ENCODE assay signal across 1 cellular context in the genomic region with DNA sequence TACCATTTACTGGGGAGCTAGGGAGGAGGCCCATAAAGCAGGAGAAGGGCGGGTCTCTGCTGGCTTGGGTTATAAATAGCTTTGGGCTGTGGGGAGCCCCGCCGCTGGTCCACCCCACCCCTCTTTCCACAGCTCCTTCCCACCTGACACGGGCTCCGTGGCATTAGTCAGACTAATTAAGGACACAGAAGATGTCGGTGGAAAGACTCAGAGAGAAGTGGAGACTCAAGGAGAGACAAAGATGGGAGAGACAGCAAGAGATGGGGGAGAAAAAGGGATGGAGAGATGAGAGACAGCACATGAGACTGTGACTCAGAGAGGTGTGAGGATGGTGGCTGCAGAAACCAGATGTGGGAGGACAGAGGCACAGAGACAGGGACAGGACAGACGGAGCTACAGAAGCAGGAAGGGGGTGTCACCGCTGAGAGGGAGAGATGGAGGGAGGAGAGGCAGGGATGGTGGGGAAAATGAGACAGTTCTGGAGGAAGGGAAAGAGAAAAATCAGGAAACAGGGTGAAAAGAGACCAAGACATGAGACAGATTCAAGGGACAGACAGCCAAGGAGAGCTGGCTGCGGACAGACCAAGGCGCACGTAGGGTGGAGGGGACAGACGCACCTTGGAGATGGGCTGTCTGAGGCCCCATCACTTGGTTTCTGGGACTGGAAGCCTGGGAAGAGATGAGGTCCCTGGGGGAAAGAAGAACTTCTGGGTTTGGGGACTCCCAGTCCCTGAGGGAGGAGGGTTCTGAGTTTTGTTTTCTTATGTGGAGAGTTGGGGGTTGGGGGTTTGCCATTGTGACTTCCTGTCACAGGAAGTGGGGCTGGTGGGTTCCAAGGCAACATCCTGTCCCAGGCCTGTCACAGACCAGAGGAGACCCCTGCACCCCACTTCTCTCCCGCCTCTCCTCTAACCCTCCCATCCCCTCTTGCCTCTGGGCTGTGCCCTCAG.
TF ChIP-seq lines count a peak whose summit lies in the region.

No MANE protein-coding gene starts in this region.

TF ChIP-seq in GM12878, 131 proteins besides CTCF, POLR2A, EP300 and RAD21 (continues in another document):
- TF ChIP-seq, protein P1, sequence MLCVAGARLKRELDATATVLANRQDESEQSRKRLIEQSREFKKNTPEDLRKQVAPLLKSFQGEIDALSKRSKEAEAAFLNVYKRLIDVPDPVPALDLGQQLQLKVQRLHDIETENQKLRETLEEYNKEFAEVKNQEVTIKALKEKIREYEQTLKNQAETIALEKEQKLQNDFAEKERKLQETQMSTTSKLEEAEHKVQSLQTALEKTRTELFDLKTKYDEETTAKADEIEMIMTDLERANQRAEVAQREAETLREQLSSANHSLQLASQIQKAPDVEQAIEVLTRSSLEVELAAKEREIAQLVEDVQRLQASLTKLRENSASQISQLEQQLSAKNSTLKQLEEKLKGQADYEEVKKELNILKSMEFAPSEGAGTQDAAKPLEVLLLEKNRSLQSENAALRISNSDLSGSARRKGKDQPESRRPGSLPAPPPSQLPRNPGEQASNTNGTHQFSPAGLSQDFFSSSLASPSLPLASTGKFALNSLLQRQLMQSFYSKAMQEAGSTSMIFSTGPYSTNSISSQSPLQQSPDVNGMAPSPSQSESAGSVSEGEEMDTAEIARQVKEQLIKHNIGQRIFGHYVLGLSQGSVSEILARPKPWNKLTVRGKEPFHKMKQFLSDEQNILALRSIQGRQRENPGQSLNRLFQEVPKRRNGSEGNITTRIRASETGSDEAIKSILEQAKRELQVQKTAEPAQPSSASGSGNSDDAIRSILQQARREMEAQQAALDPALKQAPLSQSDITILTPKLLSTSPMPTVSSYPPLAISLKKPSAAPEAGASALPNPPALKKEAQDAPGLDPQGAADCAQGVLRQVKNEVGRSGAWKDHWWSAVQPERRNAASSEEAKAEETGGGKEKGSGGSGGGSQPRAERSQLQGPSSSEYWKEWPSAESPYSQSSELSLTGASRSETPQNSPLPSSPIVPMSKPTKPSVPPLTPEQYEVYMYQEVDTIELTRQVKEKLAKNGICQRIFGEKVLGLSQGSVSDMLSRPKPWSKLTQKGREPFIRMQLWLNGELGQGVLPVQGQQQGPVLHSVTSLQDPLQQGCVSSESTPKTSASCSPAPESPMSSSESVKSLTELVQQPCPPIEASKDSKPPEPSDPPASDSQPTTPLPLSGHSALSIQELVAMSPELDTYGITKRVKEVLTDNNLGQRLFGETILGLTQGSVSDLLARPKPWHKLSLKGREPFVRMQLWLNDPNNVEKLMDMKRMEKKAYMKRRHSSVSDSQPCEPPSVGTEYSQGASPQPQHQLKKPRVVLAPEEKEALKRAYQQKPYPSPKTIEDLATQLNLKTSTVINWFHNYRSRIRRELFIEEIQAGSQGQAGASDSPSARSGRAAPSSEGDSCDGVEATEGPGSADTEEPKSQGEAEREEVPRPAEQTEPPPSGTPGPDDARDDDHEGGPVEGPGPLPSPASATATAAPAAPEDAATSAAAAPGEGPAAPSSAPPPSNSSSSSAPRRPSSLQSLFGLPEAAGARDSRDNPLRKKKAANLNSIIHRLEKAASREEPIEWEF (IDR thresholded peaks at IDR 0.05; ENCODE audit: insufficient replicate concordance, low read depth, low read length) = peak; percentile 88
- TF ChIP-seq LARP7 (IDR thresholded peaks at IDR 0.05) (no peak), PAX5 (IDR thresholded peaks at IDR 0.05; ENCODE audit: borderline replicate concordance, low read depth, low read length) (peak; percentile 64; the same call in 1 of the 2 replicates), SUZ12 (IDR thresholded peaks at IDR 0.05; ENCODE audit: unreplicated experiment) (no peak), MXI1 (IDR thresholded peaks at IDR 0.05; ENCODE audit: low read depth, low read length) (peak; percentile 49; the same call in 1 of the 2 replicates), JUND (IDR thresholded peaks at IDR 0.05; ENCODE audit: low read depth, low read length) (no peak), RFX5 (IDR thresholded peaks at IDR 0.05; ENCODE audit: low read depth, low read length) (no peak), GABPA (IDR thresholded peaks at IDR 0.05; ENCODE audit: low read depth) (peak; percentile 75; the same call in 1 of the 2 replicates), BACH1 (IDR thresholded peaks at IDR 0.05; ENCODE audit: borderline replicate concordance) (no peak; the same call in 1 of the 2 replicates), CBX3 (IDR thresholded peaks at IDR 0.05; ENCODE audit: borderline replicate concordance, low read depth) (no peak), ZNF622 (IDR thresholded peaks at IDR 0.05) (no peak), MTA2 (IDR thresholded peaks at IDR 0.05; ENCODE audit: low read depth) (peak; percentile 50; the same call in 1 of the 2 replicates), PML (IDR thresholded peaks at IDR 0.05; ENCODE audit: low read length) (no peak), CBX5 (IDR thresholded peaks at IDR 0.05; ENCODE audit: low read depth) (no peak), ATF7 (IDR thresholded peaks at IDR 0.05; ENCODE audit: low read depth) (peak; percentile 69), IKZF2 (IDR thresholded peaks at IDR 0.05) (peak; percentile 67 to 73), ZNF274 (IDR thresholded peaks at IDR 0.05; ENCODE audit: insufficient read depth, insufficient read length) (no peak), BCL11A (IDR thresholded peaks at IDR 0.05; ENCODE audit: low read depth, low read length) (peak; percentile 34; the same call in 1 of the 2 replicates), MEF2B (IDR thresholded peaks at IDR 0.05; ENCODE audit: partially characterized antibody, poor library complexity, severe bottlenecking) (peak; percentile 98), FOXM1 (IDR thresholded peaks at IDR 0.05; ENCODE audit: low read depth, low read length) (0 out of 2 replicates have a peak, but pooled peaks have one; percentile 46), RBBP5 (conservative IDR thresholded peaks at IDR 0.05) (no peak)
- TF ChIP-seq, protein P2, sequence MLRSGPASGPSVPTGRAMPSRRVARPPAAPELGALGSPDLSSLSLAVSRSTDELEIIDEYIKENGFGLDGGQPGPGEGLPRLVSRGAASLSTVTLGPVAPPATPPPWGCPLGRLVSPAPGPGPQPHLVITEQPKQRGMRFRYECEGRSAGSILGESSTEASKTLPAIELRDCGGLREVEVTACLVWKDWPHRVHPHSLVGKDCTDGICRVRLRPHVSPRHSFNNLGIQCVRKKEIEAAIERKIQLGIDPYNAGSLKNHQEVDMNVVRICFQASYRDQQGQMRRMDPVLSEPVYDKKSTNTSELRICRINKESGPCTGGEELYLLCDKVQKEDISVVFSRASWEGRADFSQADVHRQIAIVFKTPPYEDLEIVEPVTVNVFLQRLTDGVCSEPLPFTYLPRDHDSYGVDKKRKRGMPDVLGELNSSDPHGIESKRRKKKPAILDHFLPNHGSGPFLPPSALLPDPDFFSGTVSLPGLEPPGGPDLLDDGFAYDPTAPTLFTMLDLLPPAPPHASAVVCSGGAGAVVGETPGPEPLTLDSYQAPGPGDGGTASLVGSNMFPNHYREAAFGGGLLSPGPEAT (IDR thresholded peaks at IDR 0.05; ENCODE audit: low read depth) = peak; percentile 80
- TF ChIP-seq, protein P3, sequence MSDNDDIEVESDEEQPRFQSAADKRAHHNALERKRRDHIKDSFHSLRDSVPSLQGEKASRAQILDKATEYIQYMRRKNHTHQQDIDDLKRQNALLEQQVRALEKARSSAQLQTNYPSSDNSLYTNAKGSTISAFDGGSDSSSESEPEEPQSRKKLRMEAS (IDR thresholded peaks at IDR 0.05; ENCODE audit: low read depth, low read length) = no peak
- TF ChIP-seq, protein P4, sequence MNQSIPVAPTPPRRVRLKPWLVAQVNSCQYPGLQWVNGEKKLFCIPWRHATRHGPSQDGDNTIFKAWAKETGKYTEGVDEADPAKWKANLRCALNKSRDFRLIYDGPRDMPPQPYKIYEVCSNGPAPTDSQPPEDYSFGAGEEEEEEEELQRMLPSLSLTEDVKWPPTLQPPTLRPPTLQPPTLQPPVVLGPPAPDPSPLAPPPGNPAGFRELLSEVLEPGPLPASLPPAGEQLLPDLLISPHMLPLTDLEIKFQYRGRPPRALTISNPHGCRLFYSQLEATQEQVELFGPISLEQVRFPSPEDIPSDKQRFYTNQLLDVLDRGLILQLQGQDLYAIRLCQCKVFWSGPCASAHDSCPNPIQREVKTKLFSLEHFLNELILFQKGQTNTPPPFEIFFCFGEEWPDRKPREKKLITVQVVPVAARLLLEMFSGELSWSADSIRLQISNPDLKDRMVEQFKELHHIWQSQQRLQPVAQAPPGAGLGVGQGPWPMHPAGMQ (IDR thresholded peaks at IDR 0.05; ENCODE audit: borderline replicate concordance) = no peak
- TF ChIP-seq, protein P5, sequence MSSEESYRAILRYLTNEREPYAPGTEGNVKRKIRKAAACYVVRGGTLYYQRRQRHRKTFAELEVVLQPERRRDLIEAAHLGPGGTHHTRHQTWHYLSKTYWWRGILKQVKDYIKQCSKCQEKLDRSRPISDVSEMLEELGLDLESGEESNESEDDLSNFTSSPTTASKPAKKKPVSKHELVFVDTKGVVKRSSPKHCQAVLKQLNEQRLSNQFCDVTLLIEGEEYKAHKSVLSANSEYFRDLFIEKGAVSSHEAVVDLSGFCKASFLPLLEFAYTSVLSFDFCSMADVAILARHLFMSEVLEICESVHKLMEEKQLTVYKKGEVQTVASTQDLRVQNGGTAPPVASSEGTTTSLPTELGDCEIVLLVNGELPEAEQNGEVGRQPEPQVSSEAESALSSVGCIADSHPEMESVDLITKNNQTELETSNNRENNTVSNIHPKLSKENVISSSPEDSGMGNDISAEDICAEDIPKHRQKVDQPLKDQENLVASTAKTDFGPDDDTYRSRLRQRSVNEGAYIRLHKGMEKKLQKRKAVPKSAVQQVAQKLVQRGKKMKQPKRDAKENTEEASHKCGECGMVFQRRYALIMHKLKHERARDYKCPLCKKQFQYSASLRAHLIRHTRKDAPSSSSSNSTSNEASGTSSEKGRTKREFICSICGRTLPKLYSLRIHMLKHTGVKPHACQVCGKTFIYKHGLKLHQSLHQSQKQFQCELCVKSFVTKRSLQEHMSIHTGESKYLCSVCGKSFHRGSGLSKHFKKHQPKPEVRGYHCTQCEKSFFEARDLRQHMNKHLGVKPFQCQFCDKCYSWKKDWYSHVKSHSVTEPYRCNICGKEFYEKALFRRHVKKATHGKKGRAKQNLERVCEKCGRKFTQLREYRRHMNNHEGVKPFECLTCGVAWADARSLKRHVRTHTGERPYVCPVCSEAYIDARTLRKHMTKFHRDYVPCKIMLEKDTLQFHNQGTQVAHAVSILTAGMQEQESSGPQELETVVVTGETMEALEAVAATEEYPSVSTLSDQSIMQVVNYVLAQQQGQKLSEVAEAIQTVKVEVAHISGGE (CRISPR knock-in tag; IDR thresholded peaks at IDR 0.05) = no peak
- TF ChIP-seq, protein P6, sequence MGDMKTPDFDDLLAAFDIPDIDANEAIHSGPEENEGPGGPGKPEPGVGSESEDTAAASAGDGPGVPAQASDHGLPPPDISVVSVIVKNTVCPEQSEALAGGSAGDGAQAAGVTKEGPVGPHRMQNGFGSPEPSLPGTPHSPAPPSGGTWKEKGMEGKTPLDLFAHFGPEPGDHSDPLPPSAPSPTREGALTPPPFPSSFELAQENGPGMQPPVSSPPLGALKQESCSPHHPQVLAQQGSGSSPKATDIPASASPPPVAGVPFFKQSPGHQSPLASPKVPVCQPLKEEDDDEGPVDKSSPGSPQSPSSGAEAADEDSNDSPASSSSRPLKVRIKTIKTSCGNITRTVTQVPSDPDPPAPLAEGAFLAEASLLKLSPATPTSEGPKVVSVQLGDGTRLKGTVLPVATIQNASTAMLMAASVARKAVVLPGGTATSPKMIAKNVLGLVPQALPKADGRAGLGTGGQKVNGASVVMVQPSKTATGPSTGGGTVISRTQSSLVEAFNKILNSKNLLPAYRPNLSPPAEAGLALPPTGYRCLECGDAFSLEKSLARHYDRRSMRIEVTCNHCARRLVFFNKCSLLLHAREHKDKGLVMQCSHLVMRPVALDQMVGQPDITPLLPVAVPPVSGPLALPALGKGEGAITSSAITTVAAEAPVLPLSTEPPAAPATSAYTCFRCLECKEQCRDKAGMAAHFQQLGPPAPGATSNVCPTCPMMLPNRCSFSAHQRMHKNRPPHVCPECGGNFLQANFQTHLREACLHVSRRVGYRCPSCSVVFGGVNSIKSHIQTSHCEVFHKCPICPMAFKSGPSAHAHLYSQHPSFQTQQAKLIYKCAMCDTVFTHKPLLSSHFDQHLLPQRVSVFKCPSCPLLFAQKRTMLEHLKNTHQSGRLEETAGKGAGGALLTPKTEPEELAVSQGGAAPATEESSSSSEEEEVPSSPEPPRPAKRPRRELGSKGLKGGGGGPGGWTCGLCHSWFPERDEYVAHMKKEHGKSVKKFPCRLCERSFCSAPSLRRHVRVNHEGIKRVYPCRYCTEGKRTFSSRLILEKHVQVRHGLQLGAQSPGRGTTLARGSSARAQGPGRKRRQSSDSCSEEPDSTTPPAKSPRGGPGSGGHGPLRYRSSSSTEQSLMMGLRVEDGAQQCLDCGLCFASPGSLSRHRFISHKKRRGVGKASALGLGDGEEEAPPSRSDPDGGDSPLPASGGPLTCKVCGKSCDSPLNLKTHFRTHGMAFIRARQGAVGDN (IDR thresholded peaks at IDR 0.05) = peak; percentile 61; the same call in 1 of the 2 replicates
- TF ChIP-seq, protein P7, sequence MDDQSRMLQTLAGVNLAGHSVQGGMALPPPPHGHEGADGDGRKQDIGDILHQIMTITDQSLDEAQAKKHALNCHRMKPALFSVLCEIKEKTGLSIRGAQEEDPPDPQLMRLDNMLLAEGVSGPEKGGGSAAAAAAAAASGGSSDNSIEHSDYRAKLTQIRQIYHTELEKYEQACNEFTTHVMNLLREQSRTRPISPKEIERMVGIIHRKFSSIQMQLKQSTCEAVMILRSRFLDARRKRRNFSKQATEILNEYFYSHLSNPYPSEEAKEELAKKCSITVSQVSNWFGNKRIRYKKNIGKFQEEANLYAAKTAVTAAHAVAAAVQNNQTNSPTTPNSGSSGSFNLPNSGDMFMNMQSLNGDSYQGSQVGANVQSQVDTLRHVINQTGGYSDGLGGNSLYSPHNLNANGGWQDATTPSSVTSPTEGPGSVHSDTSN (IDR thresholded peaks at IDR 0.05; ENCODE audit: insufficient replicate concordance, low read depth, low read length) = peak; percentile 12
- TF ChIP-seq, protein P8, sequence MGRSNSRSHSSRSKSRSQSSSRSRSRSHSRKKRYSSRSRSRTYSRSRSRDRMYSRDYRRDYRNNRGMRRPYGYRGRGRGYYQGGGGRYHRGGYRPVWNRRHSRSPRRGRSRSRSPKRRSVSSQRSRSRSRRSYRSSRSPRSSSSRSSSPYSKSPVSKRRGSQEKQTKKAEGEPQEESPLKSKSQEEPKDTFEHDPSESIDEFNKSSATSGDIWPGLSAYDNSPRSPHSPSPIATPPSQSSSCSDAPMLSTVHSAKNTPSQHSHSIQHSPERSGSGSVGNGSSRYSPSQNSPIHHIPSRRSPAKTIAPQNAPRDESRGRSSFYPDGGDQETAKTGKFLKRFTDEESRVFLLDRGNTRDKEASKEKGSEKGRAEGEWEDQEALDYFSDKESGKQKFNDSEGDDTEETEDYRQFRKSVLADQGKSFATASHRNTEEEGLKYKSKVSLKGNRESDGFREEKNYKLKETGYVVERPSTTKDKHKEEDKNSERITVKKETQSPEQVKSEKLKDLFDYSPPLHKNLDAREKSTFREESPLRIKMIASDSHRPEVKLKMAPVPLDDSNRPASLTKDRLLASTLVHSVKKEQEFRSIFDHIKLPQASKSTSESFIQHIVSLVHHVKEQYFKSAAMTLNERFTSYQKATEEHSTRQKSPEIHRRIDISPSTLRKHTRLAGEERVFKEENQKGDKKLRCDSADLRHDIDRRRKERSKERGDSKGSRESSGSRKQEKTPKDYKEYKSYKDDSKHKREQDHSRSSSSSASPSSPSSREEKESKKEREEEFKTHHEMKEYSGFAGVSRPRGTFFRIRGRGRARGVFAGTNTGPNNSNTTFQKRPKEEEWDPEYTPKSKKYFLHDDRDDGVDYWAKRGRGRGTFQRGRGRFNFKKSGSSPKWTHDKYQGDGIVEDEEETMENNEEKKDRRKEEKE (IDR thresholded peaks at IDR 0.05) = no peak
